1 cellular context compared by ENCODE assay signal in the genomic region with DNA sequence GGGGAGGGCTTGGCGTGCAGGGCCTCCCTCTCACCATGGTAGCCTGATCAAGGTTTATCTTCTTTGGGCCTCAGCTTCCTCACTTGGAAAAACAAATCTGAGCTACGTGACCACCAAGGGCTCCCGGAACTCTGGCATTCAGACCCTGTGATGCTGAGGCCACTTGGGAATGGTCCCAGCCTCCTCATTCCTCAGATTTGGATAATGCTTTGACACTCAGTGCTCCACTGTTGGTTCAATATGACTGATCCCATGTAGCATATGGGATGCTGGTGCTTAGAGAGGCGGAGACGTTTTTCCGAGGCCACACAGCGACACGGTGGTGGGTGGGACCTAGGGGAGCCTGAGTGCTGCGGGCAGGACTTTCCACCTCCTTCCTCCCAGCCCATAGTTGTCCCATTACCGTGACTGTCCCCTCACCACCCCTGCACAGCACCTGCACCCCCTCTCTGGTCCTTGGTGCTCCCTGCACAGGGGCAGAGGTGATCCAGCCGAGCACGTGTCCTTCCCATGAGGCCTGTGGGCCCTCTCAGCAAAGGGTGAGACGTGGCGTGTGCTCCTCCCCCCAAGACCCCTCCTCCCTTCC.
TF ChIP-seq lines count a peak whose summit lies in the region.

No MANE protein-coding gene starts in this region.

TF ChIP-seq in H1, 55 proteins besides CTCF, POLR2A, EP300 and RAD21:
- TF ChIP-seq USF2 (IDR thresholded peaks at IDR 0.05; ENCODE audit: low read length) (no peak), EGR1 (IDR thresholded peaks at IDR 0.05; ENCODE audit: borderline replicate concordance, low read depth, low read length) (no peak), BRCA1 (IDR thresholded peaks at IDR 0.05; ENCODE audit: low read depth, low read length) (no peak), JUN (IDR thresholded peaks at IDR 0.05; ENCODE audit: low read depth, low read length) (no peak)
TF ChIP-seq in H1: peak in this region for 0.
